In the genomic region with DNA sequence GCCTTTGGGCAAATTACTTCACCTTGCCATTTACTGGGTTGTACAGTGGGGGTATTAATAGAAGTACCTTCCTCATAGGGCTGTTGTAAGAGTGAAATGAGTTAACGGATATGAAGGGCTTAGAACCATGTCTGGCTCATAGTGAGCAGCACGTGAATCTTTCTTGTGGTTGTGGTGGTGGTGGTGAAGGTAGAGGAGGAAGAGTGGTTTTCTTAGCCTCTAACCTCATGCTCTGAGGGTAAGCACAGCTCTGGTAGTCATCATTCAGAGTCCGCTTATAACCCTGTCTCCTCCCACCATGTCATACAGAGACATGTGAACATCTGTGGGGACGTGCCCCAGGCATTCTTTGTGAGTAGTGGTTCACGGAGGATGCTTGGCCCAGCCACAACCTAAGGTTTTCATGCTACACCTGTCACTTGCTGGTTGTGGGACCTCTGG, we compare ENCODE assay signal across 8 cellular contexts. TPM values are rescaled to one million over a fixed set of nuclear protein-coding genes. Genes with fewer than 3 reads are reported as not detected.
A peak's percentile ranks its signal among the peaks of the same experiment; 100 is the strongest.
DNase-seq lines count a peak whose midpoint lies in the region; ATAC-seq and TF ChIP-seq lines count a peak whose summit lies in the region.

No MANE protein-coding gene starts in this region.

- peaks cover 6% of the 10 kb centered on the region for H3F3A ChIP-seq in SK-N-SH (replicated peaks; ENCODE audit: insufficient read depth)

- H3K36me3 ChIP-seq in SK-N-SH (replicated peaks in 1 of 2; ENCODE audit: control insufficient read depth in 1 of 2, insufficient read depth in 2 of 2, low read length in 1 of 2) (no peaks in the 10 kb centered on the region), A673 (ENCODE audit: insufficient read depth, low read length, poor library complexity, severe bottlenecking) (no peaks in the 10 kb centered on the region)

- no peak for TF ChIP-seq RAD21 in SK-N-SH (IDR thresholded peaks at IDR 0.05; ENCODE audit: low read length)

- TF ChIP-seq CTCF in SK-N-SH (IDR thresholded peaks at IDR 0.05) (no peak), A673 (conservative IDR thresholded peaks at IDR 0.05; ENCODE audit: low read depth, low read length) (no peak)

- H3K9ac ChIP-seq in SK-N-SH, result no peak overlapping the region

- H3K9me3 ChIP-seq in SK-N-SH, result no peaks in the 10 kb centered on the region
- H3K9me3 ChIP-seq in A673 (ENCODE audit: low read depth, low read length, poor library complexity, severe bottlenecking), result no peaks in the 10 kb centered on the region

- intact Hi-C loops in A673 (cut with micrococcal nuclease; ENCODE audit: unreplicated experiment), result no loop called here

- WGBS in SK-N-SH (ENCODE audit: low lambda C conversion rate), result 94% methylated on average over 5 of the region's 5 CpGs

- H3K79me2 ChIP-seq in SK-N-SH (ENCODE audit: insufficient read depth), result peaks cover 100% of the 10 kb centered on the region

- no peak overlapping the region for H3K4me2 ChIP-seq in SK-N-SH

- H3K4me3 ChIP-seq in SK-N-SH (ENCODE audit: low read depth in 2 of 2, low read length in 1 of 2) (no peak overlapping the region), A673 (ENCODE audit: low read depth, low read length, poor library complexity, severe bottlenecking) (no peak overlapping the region)

- H3K27ac ChIP-seq in SK-N-SH (ENCODE audit: low read depth in 2 of 2, low read length in 1 of 2) (no peak overlapping the region), A673 (ENCODE audit: low read depth, low read length, poor library complexity, severe bottlenecking) (no peak overlapping the region)

- no peak for TF ChIP-seq EP300 in SK-N-SH (IDR thresholded peaks at IDR 0.05; ENCODE audit: borderline replicate concordance in 1 of 2, low read depth in 1 of 2, low read length in 1 of 2)

- no peak overlapping the region for H2AFZ ChIP-seq in SK-N-SH (ENCODE audit: low read depth)

- no peaks in the 10 kb centered on the region for H3K9me2 ChIP-seq in SK-N-SH

- H3K4me1 ChIP-seq in SK-N-SH (ENCODE audit: control insufficient read depth in 1 of 2, insufficient read depth in 2 of 2, low read depth in 1 of 2, low read length in 1 of 2) (peaks cover 17 to 56% of the 10 kb centered on the region in 2 experiments; a peak in 3 of 4 replicates), A673 (ENCODE audit: insufficient read depth, low read length, poor library complexity, severe bottlenecking) (peaks cover 24% of the 10 kb centered on the region)

- ATAC-seq in GM18907 (IDR thresholded peaks at IDR 0.05; ENCODE audit: unreplicated experiment), result peak; percentile 96
- peak; percentile 95 for ATAC-seq in HG02973 (IDR thresholded peaks at IDR 0.05; ENCODE audit: unreplicated experiment)

- DNase-seq in activated CD4-positive, alpha-beta T cell treated with anti-CD3 and anti-CD28 coated beads for 48 hours, result peak; percentile 63
- DNase-seq in renal cortical epithelial cell (ENCODE audit: low read depth) (peak; percentile 66), cerebellar nuclear complex (lab: John Stamatoyannopoulos, UW) (no peak), SK-N-SH (no peak), NCI-H1105 (lab: John Stamatoyannopoulos, UW) (no peak), A673 (ENCODE audit: low spot score) (no peak)

- H3K27me3 ChIP-seq in SK-N-SH (ENCODE audit: insufficient read depth) (no peaks in the 10 kb centered on the region), A673 (replicated peaks; ENCODE audit: insufficient read depth, low read depth, low read length, poor library complexity) (no peaks in the 10 kb centered on the region)

- POLR2A ChIA-PET in SK-N-SH (lab: Yijun Ruan, JAX) (interaction anchor here (0.6 kb wide), 1 partner anchor 162 kb away, joined by 3 read pairs; no protein-coding TSS in a partner anchor), A673 (lab: Charles Lee; ENCODE audit: low non-redundant PET) (no interaction called here)

- CTCF ChIA-PET in SK-N-SH (lab: Yijun Ruan, JAX) (no interaction called here), A673 (lab: Charles Lee) (no interaction called here)

- no TSS peak for BruUV-seq in A673 (replicated peaks; lab: Mats Ljungman, UMichigan)

- H4K20me1 ChIP-seq in SK-N-SH (ENCODE audit: insufficient read depth), result peaks cover 93% of the 10 kb centered on the region

TF ChIP-seq in SK-N-SH, 30 proteins besides CTCF, POLR2A, EP300 and RAD21:
- TF ChIP-seq MEF2A (IDR thresholded peaks at IDR 0.05; ENCODE audit: borderline replicate concordance, low read depth), result no peak
- TF ChIP-seq NRF1 (IDR thresholded peaks at IDR 0.05; ENCODE audit: low read depth, low read length), result no peak
- TF ChIP-seq JUND (IDR thresholded peaks at IDR 0.05), result no peak
- TF ChIP-seq RFX5 (IDR thresholded peaks at IDR 0.05; ENCODE audit: low read length), result no peak
- TF ChIP-seq FOXM1 (IDR thresholded peaks at IDR 0.05; ENCODE audit: low read depth), result no peak
- TF ChIP-seq, protein P1, sequence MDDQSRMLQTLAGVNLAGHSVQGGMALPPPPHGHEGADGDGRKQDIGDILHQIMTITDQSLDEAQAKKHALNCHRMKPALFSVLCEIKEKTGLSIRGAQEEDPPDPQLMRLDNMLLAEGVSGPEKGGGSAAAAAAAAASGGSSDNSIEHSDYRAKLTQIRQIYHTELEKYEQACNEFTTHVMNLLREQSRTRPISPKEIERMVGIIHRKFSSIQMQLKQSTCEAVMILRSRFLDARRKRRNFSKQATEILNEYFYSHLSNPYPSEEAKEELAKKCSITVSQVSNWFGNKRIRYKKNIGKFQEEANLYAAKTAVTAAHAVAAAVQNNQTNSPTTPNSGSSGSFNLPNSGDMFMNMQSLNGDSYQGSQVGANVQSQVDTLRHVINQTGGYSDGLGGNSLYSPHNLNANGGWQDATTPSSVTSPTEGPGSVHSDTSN (IDR thresholded peaks at IDR 0.05), result no peak
- no peak for TF ChIP-seq TAF1 (IDR thresholded peaks at IDR 0.05; ENCODE audit: borderline replicate concordance, low read depth, low read length)
- TF ChIP-seq GATA2 (CRISPR knock-in tag; IDR thresholded peaks at IDR 0.05), result no peak
- TF ChIP-seq, protein P2, sequence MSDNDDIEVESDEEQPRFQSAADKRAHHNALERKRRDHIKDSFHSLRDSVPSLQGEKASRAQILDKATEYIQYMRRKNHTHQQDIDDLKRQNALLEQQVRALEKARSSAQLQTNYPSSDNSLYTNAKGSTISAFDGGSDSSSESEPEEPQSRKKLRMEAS (IDR thresholded peaks at IDR 0.05; ENCODE audit: low read depth), result no peak
- no peak for TF ChIP-seq EZH2phosphoT487 (IDR thresholded peaks at IDR 0.05; ENCODE audit: borderline replicate concordance, low read depth)
- no peak for TF ChIP-seq ELF1 (IDR thresholded peaks at IDR 0.05)
- no peak for TF ChIP-seq SMC3 (IDR thresholded peaks at IDR 0.05; ENCODE audit: low read depth, low read length)
- TF ChIP-seq, protein P3, sequence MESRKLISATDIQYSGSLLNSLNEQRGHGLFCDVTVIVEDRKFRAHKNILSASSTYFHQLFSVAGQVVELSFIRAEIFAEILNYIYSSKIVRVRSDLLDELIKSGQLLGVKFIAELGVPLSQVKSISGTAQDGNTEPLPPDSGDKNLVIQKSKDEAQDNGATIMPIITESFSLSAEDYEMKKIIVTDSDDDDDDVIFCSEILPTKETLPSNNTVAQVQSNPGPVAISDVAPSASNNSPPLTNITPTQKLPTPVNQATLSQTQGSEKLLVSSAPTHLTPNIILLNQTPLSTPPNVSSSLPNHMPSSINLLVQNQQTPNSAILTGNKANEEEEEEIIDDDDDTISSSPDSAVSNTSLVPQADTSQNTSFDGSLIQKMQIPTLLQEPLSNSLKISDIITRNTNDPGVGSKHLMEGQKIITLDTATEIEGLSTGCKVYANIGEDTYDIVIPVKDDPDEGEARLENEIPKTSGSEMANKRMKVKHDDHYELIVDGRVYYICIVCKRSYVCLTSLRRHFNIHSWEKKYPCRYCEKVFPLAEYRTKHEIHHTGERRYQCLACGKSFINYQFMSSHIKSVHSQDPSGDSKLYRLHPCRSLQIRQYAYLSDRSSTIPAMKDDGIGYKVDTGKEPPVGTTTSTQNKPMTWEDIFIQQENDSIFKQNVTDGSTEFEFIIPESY (IDR thresholded peaks at IDR 0.05; ENCODE audit: borderline replicate concordance, low read depth), result no peak

RNA-seq across cellular contexts. Expression of a gene that starts 43.6 kb away (rescaled TPM):
- total RNA-seq in renal cortical epithelial cell, result 54.4 and 170 TPM in 2 replicates
- polyA plus RNA-seq in SK-N-SH (2012; rRNA removed), result 31.2 and 37.8 TPM in 2 replicates
- polyA plus RNA-seq in SK-N-SH (2012; cell fraction: cytosol; rRNA removed), result 31.8 and 33.9 TPM in 2 replicates
- polyA plus RNA-seq in SK-N-SH (2012; cell fraction: nucleus; rRNA removed), result 48.4 and 89.7 TPM in 2 replicates
- total RNA-seq in A673 (2021), result 74.6 and 81.8 TPM in 2 replicates

Comparison
In these comparisons a context has a peak if more than half of its experiments do, and no peak if none do; other contexts are left out.
1. DNase-seq: peak in activated CD4-positive, alpha-beta T cell treated with anti-CD3 and anti-CD28 coated beads for 48 hours (single experiment) and renal cortical epithelial cell (single experiment); none in cerebellar nuclear complex (0 of 2), SK-N-SH (single experiment), NCI-H1105 (single experiment) and A673 (single experiment).